Comparison of ENCODE assay signal across 8 cellular contexts in the genomic region with DNA sequence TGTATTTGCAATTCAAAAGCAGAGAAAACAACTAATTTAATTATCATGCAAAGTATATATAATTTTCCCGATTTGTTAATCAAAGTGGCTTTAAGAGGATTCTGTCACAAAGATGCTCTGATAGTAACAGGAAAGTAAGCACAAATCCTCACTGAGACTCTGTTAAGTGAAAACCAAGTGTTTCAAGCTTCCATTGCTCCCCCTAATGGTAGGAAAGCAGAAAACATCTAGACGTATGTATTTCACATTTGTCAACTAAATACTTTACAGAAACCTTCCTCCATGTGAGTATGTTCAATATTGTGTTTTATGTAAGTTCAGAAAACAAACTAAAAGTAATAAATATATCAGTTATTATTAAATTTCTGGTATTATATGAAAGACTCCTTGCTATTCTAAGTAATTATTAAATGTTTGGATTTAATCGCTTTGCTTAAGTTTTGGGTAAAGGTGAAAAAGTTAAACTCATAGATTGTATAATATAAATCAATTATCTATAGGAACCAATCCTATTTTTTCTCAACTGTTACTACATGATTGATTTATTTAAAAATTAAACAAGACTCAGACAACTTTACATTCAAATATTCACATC.
DNase-seq lines count a peak whose midpoint lies in the region; ATAC-seq and TF ChIP-seq lines count a peak whose summit lies in the region.

No MANE protein-coding gene starts in this region.

- no peak overlapping the region for H3K4me3 Mint-ChIP-seq in stimulated activated naive B cell treated with anti-CD40 and anti-IgM and Interleukin-4, amounts not matched to agents 10 μg/mL and 1 μg/mL and 100 μg/mL, for 72 hours

- H3K4me3 ChIP-seq in NB4 (ENCODE audit: low read depth, low read length) (no peak overlapping the region), SU-DHL-6 (ENCODE audit: insufficient read depth, low read length, poor library complexity, severe bottlenecking) (no peak overlapping the region)

- no peaks in the 10 kb centered on the region for H3K27me3 ChIP-seq in SU-DHL-6 (ENCODE audit: low read length)

- H3K79me2 ChIP-seq in SU-DHL-6 (ENCODE audit: insufficient read depth, low read length) = no peaks in the 10 kb centered on the region

- no peaks in the 10 kb centered on the region for H3K9me2 ChIP-seq in SU-DHL-6 (replicated peaks; ENCODE audit: insufficient read depth, low read length)

- H3K9me3 Mint-ChIP-seq in stimulated activated naive B cell treated with anti-CD40 and anti-IgM and Interleukin-4, amounts not matched to agents 10 μg/mL and 1 μg/mL and 100 μg/mL, for 72 hours = no peaks in the 10 kb centered on the region

- no peaks in the 10 kb centered on the region for H4K20me1 ChIP-seq in SU-DHL-6 (ENCODE audit: low read depth, low read length)

- H3K4me1 Mint-ChIP-seq in stimulated activated naive B cell treated with anti-CD40 and anti-IgM and Interleukin-4, amounts not matched to agents 10 μg/mL and 1 μg/mL and 100 μg/mL, for 72 hours = peaks cover 0 to 9% of the 10 kb centered on the region in 2 donors

- DNase-seq in NB4 (ENCODE audit: low read depth) (peak; percentile 68), globus pallidus (ENCODE audit: low spot score) (peak; percentile 44)
- no peak for DNase-seq in stimulated activated naive B cell treated with anti-CD40 and anti-IgM and Interleukin-4, amounts not matched to agents 10 μg/mL and 1 μg/mL and 100 μg/mL, for 72 hours
- DNase-seq in activated CD4-positive, alpha-beta T cell treated with anti-CD3 and anti-CD28 coated beads, Interleukin-2, amount 50 U/mL, for 1 hour = no peak

- H3K36me3 ChIP-seq in SU-DHL-6 (ENCODE audit: low read length) = no peaks in the 10 kb centered on the region

- H3K27me3 Mint-ChIP-seq in stimulated activated naive B cell treated with anti-CD40 and anti-IgM and Interleukin-4, amounts not matched to agents 10 μg/mL and 1 μg/mL and 100 μg/mL, for 72 hours = no peaks in the 10 kb centered on the region

- no peak overlapping the region for H3K9ac ChIP-seq in SU-DHL-6 (ENCODE audit: low read length)

- H3K36me3 Mint-ChIP-seq in stimulated activated naive B cell treated with anti-CD40 and anti-IgM and Interleukin-4, amounts not matched to agents 10 μg/mL and 1 μg/mL and 100 μg/mL, for 72 hours = no peaks in the 10 kb centered on the region

- H3F3A ChIP-seq in SU-DHL-6 (ENCODE audit: insufficient read depth) = no peaks in the 10 kb centered on the region

- TF ChIP-seq CTCF in 22Rv1 (IDR thresholded peaks at IDR 0.05) (peak; percentile 96), GM12872 (IDR thresholded peaks at IDR 0.05; ENCODE audit: insufficient read depth, low read depth, low read length) (peak; percentile 73), NB4 (IDR thresholded peaks at IDR 0.05; ENCODE audit: low read depth, low read length) (peak; percentile 83), SU-DHL-6 (IDR thresholded peaks at IDR 0.05; ENCODE audit: insufficient read depth, low read length, poor library complexity, severe bottlenecking) (peak; percentile 63)

- H3K27ac Mint-ChIP-seq in stimulated activated naive B cell treated with anti-CD40 and anti-IgM and Interleukin-4, amounts not matched to agents 10 μg/mL and 1 μg/mL and 100 μg/mL, for 72 hours = no peak overlapping the region

- no peak overlapping the region for H2AFZ ChIP-seq in SU-DHL-6 (ENCODE audit: low read depth, low read length, severe bottlenecking)

- no peak for TF ChIP-seq POLR2A in NB4 (IDR thresholded peaks at IDR 0.05; ENCODE audit: extremely low read depth, insufficient read length)

- H3K9me3 ChIP-seq in SU-DHL-6 (ENCODE audit: insufficient read depth, low read length) = no peaks in the 10 kb centered on the region

- H3K27ac ChIP-seq in 22Rv1 (no peak overlapping the region), SU-DHL-6 (ENCODE audit: low read depth, low read length) (no peak overlapping the region)

- peak; percentile 81 for ATAC-seq in HG02610 (IDR thresholded peaks at IDR 0.05; ENCODE audit: unreplicated experiment)
- peak; percentile 48 to 57 for ATAC-seq in stimulated activated naive B cell treated with anti-CD40 and anti-IgM and Interleukin-4, amounts not matched to agents 10 μg/mL and 1 μg/mL and 100 μg/mL, for 72 hours (replicated peaks)

- H3K4me2 ChIP-seq in SU-DHL-6 (ENCODE audit: low read depth, low read length, poor library complexity, severe bottlenecking) = no peak overlapping the region

Comparison
In these comparisons a context has a peak if more than half of its experiments do, and no peak if none do; other contexts are left out.
1. DNase-seq: peak in NB4 (single experiment) and globus pallidus (single experiment); none in stimulated activated naive B cell treated with anti-CD40 and anti-IgM and Interleukin-4, amounts not matched to agents 10 μg/mL and 1 μg/mL and 100 μg/mL, for 72 hours (single experiment) and activated CD4-positive, alpha-beta T cell treated with anti-CD3 and anti-CD28 coated beads, Interleukin-2, amount 50 U/mL, for 1 hour (single experiment).
2. Peak in every context shown above with its lines, with median percentiles within 50 percentile points of each other: CTCF ChIP-seq.